8 cellular contexts compared by ENCODE assay signal in genomic region chr18:58438984-58439311, GRCh38.
DNase-seq lines count a peak whose midpoint lies in the region; ATAC-seq, FAIRE-seq and TF ChIP-seq lines count a peak whose summit lies in the region.

No MANE protein-coding gene starts in this region.

- TF ChIP-seq POLR2A in GM12878 (IDR thresholded peaks at IDR 0.05; ENCODE audit: low read depth, low read length) = no peak

- RAD21 ChIA-PET in GM12878 (lab: Charles Lee; ENCODE audit: unreplicated experiment) = no interaction called here

- DNase-seq in HFFc6 (no peak), GM12878 (ENCODE audit: low read depth, low spot score) (no peak), naive B cell (no peak), inferior parietal cortex (ENCODE audit: extremely low spot score) (no peak), NCI-H146 (lab: John Stamatoyannopoulos, UW) (no peak)

- H3K36me3 Mint-ChIP-seq in HFFc6 (ENCODE audit: low read depth) = no peaks in the 10 kb centered on the region
- no peaks in the 10 kb centered on the region for H3K36me3 Mint-ChIP-seq in naive B cell

- no peaks in the 10 kb centered on the region for H3K79me2 ChIP-seq in ACC112 (ENCODE audit: control insufficient read depth, insufficient read depth, low read length, unreplicated experiment)
- H3K79me2 ChIP-seq in GM12878 (ENCODE audit: control insufficient read depth, insufficient read depth, low read length) = no peaks in the 10 kb centered on the region

- TF ChIP-seq RAD21 in GM12878 (IDR thresholded peaks at IDR 0.05; ENCODE audit: insufficient read depth, low read depth, low read length) = no peak

- SMC1A ChIA-PET in GM12878 (lab: Charles Lee; ENCODE audit: uncharacterized antibody, unreplicated experiment) = no interaction called here

- peak overlapping the region; percentile 4 for H3K27ac Mint-ChIP-seq in HFFc6
- peak overlapping the region in 5 of 6 donors; percentile 4 to 69 (median 19) for H3K27ac Mint-ChIP-seq in naive B cell

- 37% methylated on average over 3 of the region's 3 CpGs for WGBS in GM12878 (ENCODE audit: insufficient coverage, insufficient replicate concordance, low lambda C conversion rate, missing lambda C conversion rate)

- H3K9me3 Mint-ChIP-seq in HFFc6 (no peaks in the 10 kb centered on the region), naive B cell (peaks cover 0 to 2% (median 0%) of the 10 kb centered on the region in 7 donors)

- TF ChIP-seq CTCF in HFFc6 (IDR thresholded peaks at IDR 0.05) (no peak), GM12878 (IDR thresholded peaks at IDR 0.05 in 2 of 3, conservative IDR thresholded peaks at IDR 0.05 in 1 of 3; ENCODE audit: control insufficient read depth in 2 of 3, extremely low read depth in 1 of 3, insufficient read depth in 1 of 3, low read depth in 3 of 3, low read length in 3 of 3) (no peak)

- peaks cover 14% of the 10 kb centered on the region for H3K4me1 ChIP-seq in ACC112 (ENCODE audit: control insufficient read depth, insufficient read depth, low read length, unreplicated experiment)
- no peaks in the 10 kb centered on the region for H3K4me1 ChIP-seq in GM12878 (ENCODE audit: control insufficient read depth, insufficient read depth, low read length)

- H3K4me1 Mint-ChIP-seq in HFFc6 (ENCODE audit: low read depth) (peaks cover 12% of the 10 kb centered on the region), naive B cell (peaks cover 13 to 17% (median 14%) of the 10 kb centered on the region in 3 donors)

- FAIRE-seq in GM12878 (lab: Jason Lieb, UNC) = no peak

- in situ Hi-C loops in GM12878 (cut with MboI) = no loop called here

- H2AFZ ChIP-seq in ACC112 (ENCODE audit: low read length, unreplicated experiment) (peak overlapping the region; percentile 100), GM12878 (ENCODE audit: control insufficient read depth, low read depth, low read length) (peak overlapping the region; percentile 81)

- intact Hi-C loops in GM12878 (cut with micrococcal nuclease; ENCODE audit: unreplicated experiment) = no loop called here

- peak overlapping the region; percentile 82 for H3K4me2 ChIP-seq in GM12878 (ENCODE audit: control insufficient read depth, insufficient read depth)

- CTCF ChIA-PET in GM12878 (lab: Yijun Ruan, JAX) = interaction anchor here (0.6 kb wide), 1 partner anchor 82 kb away, joined by 3 read pairs; no protein-coding TSS in a partner anchor

- no peak overlapping the region for H3K9ac ChIP-seq in GM12878 (ENCODE audit: control insufficient read depth, insufficient read depth, low read length)

- peak; percentile 46 for ATAC-seq in GM12878
- peak; percentile 21 to 40 for ATAC-seq in naive B cell (ENCODE audit: low read depth in 2 of 2)
- no peak for ATAC-seq in HG02938 (IDR thresholded peaks at IDR 0.05; ENCODE audit: unreplicated experiment)
- ATAC-seq in HG03196 (IDR thresholded peaks at IDR 0.05; ENCODE audit: unreplicated experiment) = no peak

- no peaks in the 10 kb centered on the region for H4K20me1 ChIP-seq in GM12878 (ENCODE audit: control insufficient read depth, insufficient read depth)

- H3K27me3 Mint-ChIP-seq in HFFc6 (ENCODE audit: insufficient read depth) (peaks cover 8% of the 10 kb centered on the region), naive B cell (no peaks in the 10 kb centered on the region)

- no TSS peak for BruUV-seq in GM12878 (replicated peaks; lab: Mats Ljungman, UMichigan)

- no peaks in the 10 kb centered on the region; the same call in 2 of the 3 replicates for H3K9me3 ChIP-seq in GM12878 (replicated peaks; ENCODE audit: control insufficient read depth, insufficient read depth, low read length)

- H3K27me3 ChIP-seq in ACC112 (ENCODE audit: insufficient read depth, low read length) (no peaks in the 10 kb centered on the region), GM12878 (replicated peaks in 1 of 2; ENCODE audit: control insufficient read depth in 2 of 2, insufficient read depth in 2 of 2, low read length in 1 of 2) (no peaks in the 10 kb centered on the region)

- H3K27ac ChIP-seq in ACC112 (ENCODE audit: low read depth, low read length) (no peak overlapping the region), GM12878 (ENCODE audit: control insufficient read depth, insufficient read depth) (no peak overlapping the region)

- no peak for TF ChIP-seq EP300 in GM12878 (IDR thresholded peaks at IDR 0.05; ENCODE audit: borderline replicate concordance in 1 of 2, control insufficient read depth in 1 of 2, low read depth in 2 of 2, low read length in 2 of 2)

- peak overlapping the region; percentile 80 for H3K4me3 ChIP-seq in ACC112 (ENCODE audit: low read depth, low read length)
- H3K4me3 ChIP-seq in GM12878 = peak overlapping the region; percentile 30; the same call in 1 of the 2 replicates

- peak overlapping the region; percentile 80 for H3K4me3 Mint-ChIP-seq in HFFc6
- H3K4me3 Mint-ChIP-seq in naive B cell = peak overlapping the region; percentile 39 to 89 (median 83)

- POLR2A ChIA-PET in GM12878 (lab: Charles Lee) = no interaction called here

- H3K36me3 ChIP-seq in ACC112 (ENCODE audit: insufficient read depth, low read length) = no peaks in the 10 kb centered on the region
- H3K36me3 ChIP-seq in GM12878 (ENCODE audit: control insufficient read depth in 2 of 2, insufficient read depth in 2 of 2, low read length in 1 of 2) = no peaks in the 10 kb centered on the region

TF ChIP-seq in GM12878, 131 proteins besides CTCF, POLR2A, EP300 and RAD21 (continues in another document):
- TF ChIP-seq, protein P1, sequence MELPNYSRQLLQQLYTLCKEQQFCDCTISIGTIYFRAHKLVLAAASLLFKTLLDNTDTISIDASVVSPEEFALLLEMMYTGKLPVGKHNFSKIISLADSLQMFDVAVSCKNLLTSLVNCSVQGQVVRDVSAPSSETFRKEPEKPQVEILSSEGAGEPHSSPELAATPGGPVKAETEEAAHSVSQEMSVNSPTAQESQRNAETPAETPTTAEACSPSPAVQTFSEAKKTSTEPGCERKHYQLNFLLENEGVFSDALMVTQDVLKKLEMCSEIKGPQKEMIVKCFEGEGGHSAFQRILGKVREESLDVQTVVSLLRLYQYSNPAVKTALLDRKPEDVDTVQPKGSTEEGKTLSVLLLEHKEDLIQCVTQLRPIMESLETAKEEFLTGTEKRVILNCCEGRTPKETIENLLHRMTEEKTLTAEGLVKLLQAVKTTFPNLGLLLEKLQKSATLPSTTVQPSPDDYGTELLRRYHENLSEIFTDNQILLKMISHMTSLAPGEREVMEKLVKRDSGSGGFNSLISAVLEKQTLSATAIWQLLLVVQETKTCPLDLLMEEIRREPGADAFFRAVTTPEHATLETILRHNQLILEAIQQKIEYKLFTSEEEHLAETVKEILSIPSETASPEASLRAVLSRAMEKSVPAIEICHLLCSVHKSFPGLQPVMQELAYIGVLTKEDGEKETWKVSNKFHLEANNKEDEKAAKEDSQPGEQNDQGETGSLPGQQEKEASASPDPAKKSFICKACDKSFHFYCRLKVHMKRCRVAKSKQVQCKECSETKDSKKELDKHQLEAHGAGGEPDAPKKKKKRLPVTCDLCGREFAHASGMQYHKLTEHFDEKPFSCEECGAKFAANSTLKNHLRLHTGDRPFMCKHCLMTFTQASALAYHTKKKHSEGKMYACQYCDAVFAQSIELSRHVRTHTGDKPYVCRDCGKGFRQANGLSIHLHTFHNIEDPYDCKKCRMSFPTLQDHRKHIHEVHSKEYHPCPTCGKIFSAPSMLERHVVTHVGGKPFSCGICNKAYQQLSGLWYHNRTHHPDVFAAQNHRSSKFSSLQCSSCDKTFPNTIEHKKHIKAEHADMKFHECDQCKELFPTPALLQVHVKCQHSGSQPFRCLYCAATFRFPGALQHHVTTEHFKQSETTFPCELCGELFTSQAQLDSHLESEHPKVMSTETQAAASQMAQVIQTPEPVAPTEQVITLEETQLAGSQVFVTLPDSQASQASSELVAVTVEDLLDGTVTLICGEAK (IDR thresholded peaks at IDR 0.05; ENCODE audit: borderline replicate concordance) = no peak
- no peak for TF ChIP-seq ZNF207 (IDR thresholded peaks at IDR 0.05; ENCODE audit: borderline replicate concordance)
- no peak for TF ChIP-seq NFIC (IDR thresholded peaks at IDR 0.05; ENCODE audit: low read depth, low read length)
- TF ChIP-seq POLR2AphosphoS5 (IDR thresholded peaks at IDR 0.05; ENCODE audit: low read length) = no peak
- no peak for TF ChIP-seq STAT1 (conservative IDR thresholded peaks at IDR 0.05)
- no peak for TF ChIP-seq ZNF24 (IDR thresholded peaks at IDR 0.05)
- TF ChIP-seq ZSCAN29 (IDR thresholded peaks at IDR 0.05) = no peak
- no peak for TF ChIP-seq RFX5 (IDR thresholded peaks at IDR 0.05; ENCODE audit: low read depth, low read length)
- TF ChIP-seq SUZ12 (IDR thresholded peaks at IDR 0.05; ENCODE audit: unreplicated experiment) = no peak
- TF ChIP-seq, protein P2, sequence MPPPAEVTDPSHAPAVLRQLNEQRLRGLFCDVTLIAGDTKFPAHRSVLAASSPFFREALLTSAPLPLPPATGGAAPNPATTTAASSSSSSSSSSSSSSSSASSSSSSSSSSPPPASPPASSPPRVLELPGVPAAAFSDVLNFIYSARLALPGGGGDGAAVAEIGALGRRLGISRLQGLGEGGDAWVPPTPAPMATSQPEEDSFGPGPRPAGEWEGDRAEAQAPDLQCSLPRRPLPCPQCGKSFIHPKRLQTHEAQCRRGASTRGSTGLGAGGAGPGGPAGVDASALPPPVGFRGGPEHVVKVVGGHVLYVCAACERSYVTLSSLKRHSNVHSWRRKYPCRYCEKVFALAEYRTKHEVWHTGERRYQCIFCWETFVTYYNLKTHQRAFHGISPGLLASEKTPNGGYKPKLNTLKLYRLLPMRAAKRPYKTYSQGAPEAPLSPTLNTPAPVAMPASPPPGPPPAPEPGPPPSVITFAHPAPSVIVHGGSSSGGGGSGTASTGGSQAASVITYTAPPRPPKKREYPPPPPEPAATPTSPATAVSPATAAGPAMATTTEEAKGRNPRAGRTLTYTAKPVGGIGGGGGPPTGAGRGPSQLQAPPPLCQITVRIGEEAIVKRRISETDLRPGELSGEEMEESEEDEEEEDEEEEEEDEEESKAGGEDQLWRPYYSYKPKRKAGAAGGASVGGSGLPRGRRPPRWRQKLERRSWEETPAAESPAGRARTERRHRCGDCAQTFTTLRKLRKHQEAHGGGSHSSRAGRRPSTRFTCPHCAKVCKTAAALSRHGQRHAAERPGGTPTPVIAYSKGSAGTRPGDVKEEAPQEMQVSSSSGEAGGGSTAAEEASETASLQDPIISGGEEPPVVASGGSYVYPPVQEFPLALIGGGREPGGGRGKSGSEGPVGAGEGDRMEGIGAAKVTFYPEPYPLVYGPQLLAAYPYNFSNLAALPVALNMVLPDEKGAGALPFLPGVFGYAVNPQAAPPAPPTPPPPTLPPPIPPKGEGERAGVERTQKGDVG (CRISPR knock-in tag; IDR thresholded peaks at IDR 0.05) = no peak
- no peak for TF ChIP-seq GATAD2B (conservative IDR thresholded peaks at IDR 0.05; ENCODE audit: low read depth)
- no peak for TF ChIP-seq CHD2 (IDR thresholded peaks at IDR 0.05; ENCODE audit: borderline replicate concordance, low read depth, low read length)
- TF ChIP-seq, protein P3, sequence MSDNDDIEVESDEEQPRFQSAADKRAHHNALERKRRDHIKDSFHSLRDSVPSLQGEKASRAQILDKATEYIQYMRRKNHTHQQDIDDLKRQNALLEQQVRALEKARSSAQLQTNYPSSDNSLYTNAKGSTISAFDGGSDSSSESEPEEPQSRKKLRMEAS (IDR thresholded peaks at IDR 0.05; ENCODE audit: low read depth, low read length) = no peak
- TF ChIP-seq GABPA (IDR thresholded peaks at IDR 0.05; ENCODE audit: low read depth) = no peak

Comparison
In these comparisons a context has a peak if more than half of its experiments do, and no peak if none do; other contexts are left out.
1. ATAC-seq: peak in GM12878 (single experiment) and naive B cell (2 of 2); none in HG02938 (single experiment) and HG03196 (single experiment).